In genomic region chr12:45339035-45339434, GRCh38 we compare ENCODE assay signal across 17 cellular contexts.
"Had no signal": no experiment of that assay in that cellular context is flagged by ENCODE, and none has a peak within 500 bp of the region (broad histone marks: within the 10 kb centered on the region; RNA-seq: fewer than 3 reads in every experiment).

No MANE protein-coding gene starts in this region.

- DNase-seq: activated B cell treated with CpG ODN at 0.5 μM for 24 hours; activated CD4-positive, alpha-beta T cell treated with anti-CD3 and anti-CD28 coated beads, Interleukin-2, amount 10 ng/mL, durations not matched to agents 24 days and 14 days; activated naive CD4-positive, alpha-beta T cell treated with anti-CD3 and anti-CD28 coated beads for 36 hours; effector memory CD4-positive, alpha-beta T cell; immature natural killer cell; occipital lobe; stimulated activated CD4-positive, alpha-beta T cell treated with anti-CD3 and anti-CD28 coated beads, Interleukin-15, amount 100 ng/mL, for 24 hours; stimulated activated CD4-positive, alpha-beta T cell treated with anti-CD3 and anti-CD28 coated beads, Interleukin-4, amount 100 ng/mL, for 4 hours; stimulated activated naive CD8-positive, alpha-beta T cell treated with anti-CD3 and anti-CD28 coated beads, Interleukin-15, amount 100 ng/mL, for 72 hours; T-helper 2 cell had no signal

- H3K27me3 Mint-ChIP-seq: activated B cell treated with CpG ODN at 0.5 μM for 24 hours; activated CD4-positive, alpha-beta T cell treated with anti-CD3 and anti-CD28 coated beads, Interleukin-2, amount 10 ng/mL, durations not matched to agents 24 days and 14 days; activated T-helper 17 cell treated with anti-CD3 and anti-CD28 coated beads, Interleukin-2, amount 50 U/mL, for 72 hours; central memory CD8-positive, alpha-beta T cell; natural killer cell treated with Interleukin-12 subunit alpha and Interleukin-12 subunit beta and Interleukin-15 and Interleukin-18, amount 100 ng/mL, for 72 hours; progenitor cell of endocrine pancreas; stimulated activated naive CD8-positive, alpha-beta T cell treated with anti-CD3 and anti-CD28 coated beads, Interleukin-15, amount 100 ng/mL, for 72 hours had no signal

- FAIRE-seq: TTC549, urothelium cell line had no signal

- H3K9me3 Mint-ChIP-seq: activated B cell treated with CpG ODN at 0.5 μM for 24 hours; activated naive CD4-positive, alpha-beta T cell treated with anti-CD3 and anti-CD28 coated beads for 36 hours; central memory CD8-positive, alpha-beta T cell; immature natural killer cell; natural killer cell treated with Interleukin-12 subunit alpha and Interleukin-12 subunit beta and Interleukin-15 and Interleukin-18, amount 100 ng/mL, for 72 hours; stimulated activated naive CD8-positive, alpha-beta T cell treated with anti-CD3 and anti-CD28 coated beads, Interleukin-15, amount 100 ng/mL, for 72 hours had no signal

- H3K4me3 Mint-ChIP-seq: activated B cell treated with CpG ODN at 0.5 μM for 24 hours; activated CD4-positive, alpha-beta T cell treated with anti-CD3 and anti-CD28 coated beads, Interleukin-2, amount 10 ng/mL, durations not matched to agents 24 days and 14 days; activated naive CD4-positive, alpha-beta T cell treated with anti-CD3 and anti-CD28 coated beads for 36 hours; activated T-helper 17 cell treated with anti-CD3 and anti-CD28 coated beads, Interleukin-2, amount 50 U/mL, for 72 hours; central memory CD8-positive, alpha-beta T cell; immature natural killer cell; natural killer cell treated with Interleukin-12 subunit alpha and Interleukin-12 subunit beta and Interleukin-15 and Interleukin-18, amount 100 ng/mL, for 72 hours; stimulated activated naive CD8-positive, alpha-beta T cell treated with anti-CD3 and anti-CD28 coated beads, Interleukin-15, amount 100 ng/mL, for 72 hours had no signal

- H3K4me1 Mint-ChIP-seq: activated B cell treated with CpG ODN at 0.5 μM for 24 hours; central memory CD8-positive, alpha-beta T cell; immature natural killer cell had no signal

- H3K27ac Mint-ChIP-seq: activated B cell treated with CpG ODN at 0.5 μM for 24 hours; activated CD4-positive, alpha-beta T cell treated with anti-CD3 and anti-CD28 coated beads, Interleukin-2, amount 10 ng/mL, durations not matched to agents 24 days and 14 days; activated naive CD4-positive, alpha-beta T cell treated with anti-CD3 and anti-CD28 coated beads for 36 hours; activated T-helper 17 cell treated with anti-CD3 and anti-CD28 coated beads, Interleukin-2, amount 50 U/mL, for 72 hours; immature natural killer cell; natural killer cell treated with Interleukin-12 subunit alpha and Interleukin-12 subunit beta and Interleukin-15 and Interleukin-18, amount 100 ng/mL, for 72 hours; progenitor cell of endocrine pancreas; stimulated activated naive CD8-positive, alpha-beta T cell treated with anti-CD3 and anti-CD28 coated beads, Interleukin-15, amount 100 ng/mL, for 72 hours had no signal

- ATAC-seq: activated T-helper 17 cell treated with anti-CD3 and anti-CD28 coated beads, Interleukin-2, amount 50 U/mL, for 72 hours; natural killer cell treated with Interleukin-12 subunit alpha and Interleukin-12 subunit beta and Interleukin-15 and Interleukin-18, amount 100 ng/mL, for 72 hours; stimulated activated naive CD8-positive, alpha-beta T cell treated with anti-CD3 and anti-CD28 coated beads, Interleukin-15, amount 100 ng/mL, for 72 hours had no signal

- H3K27ac ChIP-seq: epithelial cell of prostate had no signal
